ENCODE assay signal across 10 cellular contexts in the genomic region with DNA sequence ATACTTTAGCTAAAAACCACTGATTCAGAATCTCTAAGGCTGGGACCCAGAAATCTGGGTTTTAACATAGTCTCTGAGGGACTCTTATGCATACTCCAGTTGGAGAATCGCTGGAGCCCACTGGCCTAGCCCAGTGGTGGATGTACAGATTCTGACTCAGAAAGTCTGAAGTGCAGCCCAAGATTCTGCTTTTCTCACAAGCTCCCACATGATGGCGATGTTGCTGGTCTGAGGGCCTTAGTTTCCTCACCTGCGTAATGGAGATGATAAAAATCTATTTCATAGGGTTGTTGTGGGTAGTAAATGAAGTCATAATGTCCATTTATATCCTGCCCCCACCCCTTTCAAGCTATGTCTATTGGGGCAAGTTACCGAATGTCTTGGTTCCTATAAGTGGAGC. TPM values are rescaled to one million over a fixed set of nuclear protein-coding genes. Genes with fewer than 3 reads are reported as not detected.
DNase-seq lines count a peak whose midpoint lies in the region; ATAC-seq and TF ChIP-seq lines count a peak whose summit lies in the region.
"Had no signal": no experiment of that assay in that cellular context is flagged by ENCODE, and none has a peak within 500 bp of the region (broad histone marks: within the 10 kb centered on the region; RNA-seq: fewer than 3 reads in every experiment).

No MANE protein-coding gene starts in this region.

- H4K8ac ChIP-seq in trophoblast cell (ENCODE audit: low read depth, low read length), result no peak overlapping the region

- no peaks in the 10 kb centered on the region for H3K79me2 ChIP-seq in SK-N-SH (ENCODE audit: insufficient read depth)
- no peaks in the 10 kb centered on the region for H3K79me2 ChIP-seq in trophoblast cell (ENCODE audit: control insufficient read depth, insufficient read depth, low read length, poor library complexity)

- H2AFZ ChIP-seq in SK-N-SH (ENCODE audit: low read depth) (no peak overlapping the region), trophoblast cell (ENCODE audit: insufficient read depth, low read length, poor library complexity) (no peak overlapping the region)

- no peak for TF ChIP-seq EP300 in SK-N-SH (IDR thresholded peaks at IDR 0.05; ENCODE audit: borderline replicate concordance in 1 of 2, low read depth in 1 of 2, low read length in 1 of 2)

- POLR2A ChIA-PET in SK-N-SH (lab: Yijun Ruan, JAX), result no interaction called here

- H3K79me1 ChIP-seq in trophoblast cell (ENCODE audit: low read length), result no peaks in the 10 kb centered on the region

- H2BK12ac ChIP-seq in trophoblast cell (ENCODE audit: low read length), result no peak overlapping the region

- peak; percentile 30 for DNase-seq in COLO668 (lab: John Stamatoyannopoulos, UW; ENCODE audit: unreplicated experiment)
- no peak for DNase-seq in SK-N-SH
- peak; percentile 65 for DNase-seq in dermis blood vessel endothelial cell
- DNase-seq in trophoblast cell, result peak; percentile 71 to 81
- DNase-seq in NCI-H1436 (lab: John Stamatoyannopoulos, UW), result no peak
- no peak for DNase-seq in glutamatergic neuron

- H4K20me1 ChIP-seq in SK-N-SH (ENCODE audit: insufficient read depth), result no peaks in the 10 kb centered on the region

- H3K23ac ChIP-seq in trophoblast cell (ENCODE audit: low read length), result no peak overlapping the region

- TF ChIP-seq RAD21 in SK-N-SH (IDR thresholded peaks at IDR 0.05; ENCODE audit: low read length), result peak; percentile 59

- no peaks in the 10 kb centered on the region for H3F3A ChIP-seq in SK-N-SH (replicated peaks; ENCODE audit: insufficient read depth)

- H4K12ac ChIP-seq in trophoblast cell (ENCODE audit: low read depth, low read length), result no peak overlapping the region

- peaks cover 2% of the 10 kb centered on the region for H3K27me3 Mint-ChIP-seq in glutamatergic neuron (ENCODE audit: unreplicated experiment)

- H3K27ac Mint-ChIP-seq in glutamatergic neuron (ENCODE audit: unreplicated experiment), result no peak overlapping the region
- H3K27ac Mint-ChIP-seq: nephron had no signal

- no peak overlapping the region for H3K18ac ChIP-seq in trophoblast cell (ENCODE audit: low read length)

- 55% methylated on average over 4 of the region's 4 CpGs for WGBS in SK-N-SH (ENCODE audit: low lambda C conversion rate)
- no CpG with 5 or more reads among the region's 4 CpGs for WGBS in trophoblast cell (ENCODE audit: extremely low coverage, insufficient coverage, insufficient read length)

- H3K9me3 ChIP-seq in SK-N-SH (no peaks in the 10 kb centered on the region), trophoblast cell (ENCODE audit: insufficient read depth, low read depth, low read length) (peaks cover 5% of the 10 kb centered on the region)
- H3K9me3 ChIP-seq: SJCRH30 had no signal

- H3K4me3 ChIP-seq in SK-N-SH (ENCODE audit: low read depth in 2 of 2, low read length in 1 of 2) (no peak overlapping the region), trophoblast cell (ENCODE audit: low read depth, low read length) (no peak overlapping the region)
- H3K4me3 ChIP-seq: SJCRH30 had no signal

- H3K9ac ChIP-seq in SK-N-SH (no peak overlapping the region), trophoblast cell (ENCODE audit: low read length) (no peak overlapping the region)

- no peaks in the 10 kb centered on the region for H3K4me1 Mint-ChIP-seq in glutamatergic neuron (ENCODE audit: low read depth, unreplicated experiment)
- H3K4me1 Mint-ChIP-seq: nephron had no signal

- CTCF ChIA-PET in SK-N-SH (lab: Yijun Ruan, JAX), result interaction anchor here (0.6 to 1.7 kb wide), 15 partner anchors 9 to 367 kb away, joined by 3 to 13 read pairs (median 4); no protein-coding TSS in a partner anchor

- ATAC-seq in GM19351 (IDR thresholded peaks at IDR 0.05; ENCODE audit: unreplicated experiment), result peak; percentile 69
- no peak for ATAC-seq in HG03342 (IDR thresholded peaks at IDR 0.05; ENCODE audit: unreplicated experiment)

- H3K4ac ChIP-seq in trophoblast cell (ENCODE audit: low read depth, low read length), result no peak overlapping the region

- H3K9me3 Mint-ChIP-seq in glutamatergic neuron (ENCODE audit: unreplicated experiment), result no peaks in the 10 kb centered on the region
- H3K9me3 Mint-ChIP-seq: nephron had no signal

- H2AK5ac ChIP-seq in trophoblast cell (ENCODE audit: low read length), result no peak overlapping the region

- TF ChIP-seq CTCF in SK-N-SH (IDR thresholded peaks at IDR 0.05) (peak; percentile 62), glutamatergic neuron (IDR thresholded peaks at IDR 0.05; ENCODE audit: partially characterized antibody, unreplicated experiment) (no peak)

- H2BK120ac ChIP-seq in trophoblast cell (ENCODE audit: insufficient read depth, low read length, poor library complexity), result no peak overlapping the region

- no peak overlapping the region for H4K91ac ChIP-seq in trophoblast cell (ENCODE audit: low read depth, low read length)

- no peaks in the 10 kb centered on the region for H3K9me2 ChIP-seq in SK-N-SH

- H3K36me3 Mint-ChIP-seq in glutamatergic neuron (ENCODE audit: unreplicated experiment), result no peaks in the 10 kb centered on the region

- no peak overlapping the region for H3K4me3 Mint-ChIP-seq in glutamatergic neuron (ENCODE audit: unreplicated experiment)
- H3K4me3 Mint-ChIP-seq: nephron had no signal

- H2BK5ac ChIP-seq in trophoblast cell (ENCODE audit: low read depth, low read length, poor library complexity), result no peak overlapping the region

- H3K4me1 ChIP-seq in SK-N-SH (ENCODE audit: control insufficient read depth in 1 of 2, insufficient read depth in 2 of 2, low read depth in 1 of 2, low read length in 1 of 2) (no peaks in the 10 kb centered on the region), trophoblast cell (ENCODE audit: control insufficient read depth in 1 of 2, insufficient read depth in 2 of 2, low read length in 2 of 2) (peaks cover 0 to 8% of the 10 kb centered on the region in 2 experiments)
- H3K4me1 ChIP-seq: SJCRH30 had no signal

- H3K27ac ChIP-seq in SK-N-SH (ENCODE audit: low read depth in 2 of 2, low read length in 1 of 2) (no peak overlapping the region), trophoblast cell (ENCODE audit: low read depth, low read length) (no peak overlapping the region)
- H3K27ac ChIP-seq: SJCRH30 had no signal

- no peak overlapping the region for H3K14ac ChIP-seq in trophoblast cell (ENCODE audit: low read length)

- H3K36me3 ChIP-seq in SK-N-SH (replicated peaks in 1 of 2; ENCODE audit: control insufficient read depth in 1 of 2, insufficient read depth in 2 of 2, low read length in 1 of 2) (no peaks in the 10 kb centered on the region), trophoblast cell (ENCODE audit: control insufficient read depth in 1 of 2, insufficient read depth in 2 of 2, low read length in 2 of 2) (no peaks in the 10 kb centered on the region)
- H3K36me3 ChIP-seq: SJCRH30 had no signal

- no peaks in the 10 kb centered on the region for H3K27me3 ChIP-seq in SK-N-SH (ENCODE audit: insufficient read depth)
- H3K27me3 ChIP-seq in trophoblast cell (ENCODE audit: insufficient read depth, low read length), result no peaks in the 10 kb centered on the region
- H3K27me3 ChIP-seq: SJCRH30 had no signal

- H3K4me2 ChIP-seq in SK-N-SH (no peak overlapping the region), trophoblast cell (ENCODE audit: low read length) (no peak overlapping the region)

TF ChIP-seq in SK-N-SH, 30 proteins besides CTCF, POLR2A, EP300 and RAD21:
- peak; percentile 40 for TF ChIP-seq SMC3 (IDR thresholded peaks at IDR 0.05; ENCODE audit: low read depth, low read length)
- TF ChIP-seq SIN3A (IDR thresholded peaks at IDR 0.05; ENCODE audit: borderline replicate concordance, low read depth, low read length), result no peak

RNA-seq across cellular contexts. Expression of gene CDADC1, which starts 7.7 kb away (rescaled TPM):
- 3.2 and 3.5 TPM in 2 replicates for polyA plus RNA-seq in SK-N-SH (2012; rRNA removed)
- 4.2 and 4.8 TPM in 2 replicates for polyA plus RNA-seq in SK-N-SH (2012; cell fraction: cytosol; rRNA removed)
- polyA plus RNA-seq in SK-N-SH (2012; cell fraction: nucleus; rRNA removed), result 2.8 and 3.3 TPM in 2 replicates
- total RNA-seq in dermis blood vessel endothelial cell, result 2.7 TPM in 2 replicates
- 4.3 and 5.2 TPM in 2 replicates for polyA plus RNA-seq in trophoblast cell (2013)
- 4.3 TPM for total RNA-seq in glutamatergic neuron (ENCODE audit: unreplicated experiment)

RNA-seq across cellular contexts. Expression of gene MLNR, which starts 19.9 kb away (rescaled TPM):
- not detected in 2 replicates for polyA plus RNA-seq in SK-N-SH (2012; rRNA removed)
- not detected in 2 replicates for polyA plus RNA-seq in SK-N-SH (2012; cell fraction: cytosol; rRNA removed)
- polyA plus RNA-seq in SK-N-SH (2012; cell fraction: nucleus; rRNA removed), result 0.07 TPM in 1 of 2 replicates, not detected in the other
- not detected in 2 replicates for total RNA-seq in dermis blood vessel endothelial cell
- 0.04 TPM in 1 of 2 replicates, not detected in the other for polyA plus RNA-seq in trophoblast cell (2013)
- total RNA-seq in glutamatergic neuron (ENCODE audit: unreplicated experiment), result not detected
- total RNA-seq: SJCRH30 had no signal

Comparison
In these comparisons a context has a peak if more than half of its experiments do, and no peak if none do; other contexts are left out.
1. DNase-seq: peak in COLO668 (single experiment), dermis blood vessel endothelial cell (single experiment) and trophoblast cell (2 of 2); none in SK-N-SH (single experiment), NCI-H1436 (single experiment) and glutamatergic neuron (single experiment).